Comparison of ENCODE assay signal across 21 cellular contexts in the genomic region with DNA sequence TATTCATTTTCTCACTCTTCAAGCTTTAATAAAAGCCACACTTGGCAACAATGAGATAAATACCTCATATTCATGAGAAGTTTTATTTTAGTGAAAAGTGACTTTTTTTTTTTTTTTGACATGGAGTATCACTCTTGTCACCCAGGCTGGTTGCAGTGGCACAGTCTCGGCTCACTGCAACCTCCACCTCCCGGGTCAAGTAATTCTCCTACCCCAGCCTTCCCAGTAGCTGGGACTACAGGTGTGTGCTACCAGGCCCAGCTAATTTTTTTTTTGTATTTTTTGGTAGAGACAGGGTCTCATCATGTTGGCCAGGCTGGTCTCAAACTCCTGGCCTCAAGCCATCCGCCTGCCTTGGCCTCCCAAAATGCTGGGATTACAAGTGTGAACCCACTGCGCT.
"Had no signal": no experiment of that assay in that cellular context is flagged by ENCODE, and none has a peak within 500 bp of the region (broad histone marks: within the 10 kb centered on the region; RNA-seq: fewer than 3 reads in every experiment).

No MANE protein-coding gene starts in this region.

- H3K9me3 Mint-ChIP-seq: activated CD4-positive, alpha-beta T cell treated with anti-CD3 and anti-CD28 coated beads, Interleukin-2, amount 10 ng/mL, durations not matched to agents 7 days and 5 days; activated CD8-positive, alpha-beta T cell treated with anti-CD3 and anti-CD28 coated beads for 36 hours; activated naive CD4-positive, alpha-beta T cell treated with anti-CD3 and anti-CD28 coated beads, Interleukin-2, amount 50 U/mL, for 24 hours; central memory CD8-positive, alpha-beta T cell; T-cell had no signal

- H3K9me3 ChIP-seq: ascending aorta, body of pancreas had no signal

- H3K27me3 ChIP-seq: ascending aorta, body of pancreas had no signal

- H3K27ac ChIP-seq: ascending aorta, body of pancreas, RWPE1 had no signal

- DNase-seq: activated CD4-positive, alpha-beta T cell treated with anti-CD3 and anti-CD28 coated beads, Interleukin-2, amount 10 ng/mL, durations not matched to agents 7 days and 5 days; activated CD4-positive, CD25-positive, alpha-beta regulatory T cell; activated CD8-positive, alpha-beta memory T cell treated with anti-CD3 and anti-CD28 coated beads, Interleukin-2, amount 50 U/mL, for 48 hours; activated CD8-positive, alpha-beta T cell treated with anti-CD3 and anti-CD28 coated beads for 36 hours; activated T-cell treated with anti-CD3 and anti-CD28 coated beads, Interleukin-2, amount 50 U/mL, for 1 hour; body of pancreas; Karpas-422; NCI-H1048; NCI-H2081 treated with DMSO at 0.1 percent for 48 hours; NCI-H226; NCI-H526; OCI-M1; Right ventricle myocardium superior; T-cell; T-helper 2 cell; T1000 had no signal

- H3K36me3 ChIP-seq: ascending aorta had no signal

- H3K4me1 Mint-ChIP-seq: activated CD4-positive, alpha-beta T cell treated with anti-CD3 and anti-CD28 coated beads, Interleukin-2, amount 10 ng/mL, durations not matched to agents 7 days and 5 days; activated naive CD4-positive, alpha-beta T cell treated with anti-CD3 and anti-CD28 coated beads, Interleukin-2, amount 50 U/mL, for 24 hours; central memory CD8-positive, alpha-beta T cell; T-cell had no signal

- H3K36me3 Mint-ChIP-seq: activated naive CD4-positive, alpha-beta T cell treated with anti-CD3 and anti-CD28 coated beads, Interleukin-2, amount 50 U/mL, for 24 hours; T-cell had no signal

- H3K4me3 Mint-ChIP-seq: activated CD4-positive, alpha-beta T cell treated with anti-CD3 and anti-CD28 coated beads, Interleukin-2, amount 10 ng/mL, durations not matched to agents 7 days and 5 days; activated CD8-positive, alpha-beta T cell treated with anti-CD3 and anti-CD28 coated beads for 36 hours; activated naive CD4-positive, alpha-beta T cell treated with anti-CD3 and anti-CD28 coated beads, Interleukin-2, amount 50 U/mL, for 24 hours; central memory CD8-positive, alpha-beta T cell; T-cell had no signal

- H3K27ac Mint-ChIP-seq: activated CD4-positive, alpha-beta T cell treated with anti-CD3 and anti-CD28 coated beads, Interleukin-2, amount 10 ng/mL, durations not matched to agents 7 days and 5 days; activated CD8-positive, alpha-beta T cell treated with anti-CD3 and anti-CD28 coated beads for 36 hours; activated naive CD4-positive, alpha-beta T cell treated with anti-CD3 and anti-CD28 coated beads, Interleukin-2, amount 50 U/mL, for 24 hours; T-cell had no signal

- H3K4me3 ChIP-seq: ascending aorta, body of pancreas, K562 had no signal
